In the genomic region with DNA sequence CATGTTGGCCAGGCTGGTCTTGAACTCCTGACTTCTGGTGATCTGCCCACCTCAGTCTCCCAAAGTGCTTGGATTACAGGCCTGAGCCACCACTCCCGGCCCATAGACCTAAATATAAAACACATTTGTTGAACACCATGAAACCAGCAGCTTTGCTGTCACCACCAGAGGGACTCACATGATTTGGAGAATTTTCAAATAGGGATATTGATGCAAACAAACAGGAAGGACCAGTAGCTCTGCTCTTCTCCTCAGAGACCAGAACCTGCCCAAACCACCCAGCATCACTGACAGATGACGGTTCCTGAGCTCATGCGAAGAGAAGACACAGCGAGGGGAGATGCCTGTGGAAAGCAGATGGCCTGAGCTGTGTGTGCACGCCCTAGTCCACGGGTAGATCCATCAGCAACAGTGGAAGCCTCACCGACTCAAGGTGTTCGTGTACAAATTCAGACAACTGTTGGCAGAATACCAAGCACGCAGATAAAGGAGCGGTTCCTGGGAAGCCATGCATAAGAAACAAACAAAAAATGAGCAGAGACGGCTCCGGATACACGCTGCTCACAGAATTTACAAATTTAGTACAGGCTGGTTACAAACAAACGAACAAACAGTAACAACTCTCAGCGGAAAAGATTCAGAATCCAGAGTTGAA, we compare ENCODE assay signal across 7 cellular contexts. TPM values are rescaled to one million over a fixed set of nuclear protein-coding genes. Genes with fewer than 3 reads are reported as not detected.
DNase-seq lines count a peak whose midpoint lies in the region; ATAC-seq and TF ChIP-seq lines count a peak whose summit lies in the region.
"Not testable (repeated sequence)": the region's sequence is repeated elsewhere in the genome, so short reads cannot be mapped to it uniquely, and the experiment has no call there.

No MANE protein-coding gene starts in this region.

- H3K79me2 ChIP-seq in H9 (ENCODE audit: insufficient read depth, low read length); PC-3 (ENCODE audit: low read length): not testable (repeated sequence)

- H2AK5ac ChIP-seq in H9 (ENCODE audit: insufficient read length, low read length), result not testable (repeated sequence)

- WGBS in H9 (ENCODE audit: extremely low coverage, insufficient read length, low lambda C conversion rate), result no CpG with 5 or more reads among the region's 15 CpGs

- CTCF ChIA-PET in PC-3 (lab: Charles Lee), result not testable (repeated sequence)

- DNase-seq in H9; left colon; neural crest cell (ENCODE audit: low read depth, low spot score): not testable (repeated sequence)
- DNase-seq in MV-4-11 (lab: John Stamatoyannopoulos, UW), result peak; percentile 11
- peak; percentile 51 for DNase-seq in PC-3
- DNase-seq in activated effector memory CD4-positive, alpha-beta T cell treated with anti-CD3 and anti-CD28 coated beads, Interleukin-2, amount 50 U/mL, for 16 hours, result peak; percentile 17

- H3K36me3 Mint-ChIP-seq in H9 (ENCODE audit: insufficient read depth in 1 of 3, low read depth in 3 of 3); neural crest cell (ENCODE audit: low read depth): not testable (repeated sequence)

- H3K4me1 Mint-ChIP-seq in H9 (peaks cover 27 to 35% of the 10 kb centered on the region in 2 experiments), neural crest cell (peaks cover 11% of the 10 kb centered on the region)

- H3K27ac Mint-ChIP-seq in H9; neural crest cell (ENCODE audit: unreplicated experiment): not testable (repeated sequence)

- H3K23ac ChIP-seq in H9 (ENCODE audit: insufficient read length, low read depth, low read length), result not testable (repeated sequence)

- not testable (repeated sequence) for H4K5ac ChIP-seq in H9 (ENCODE audit: insufficient read length, low read depth, low read length)

- H3K4me3 ChIP-seq in PC-3 (ENCODE audit: low read length), result not testable (repeated sequence)
- H3K4me3 ChIP-seq in endocrine pancreas (ENCODE audit: control insufficient read depth, insufficient read depth, low read length), result peak overlapping the region; percentile 29

- not testable (repeated sequence) for H4K20me1 ChIP-seq in H9 (ENCODE audit: control insufficient read depth, insufficient read depth, insufficient read length); PC-3 (ENCODE audit: low read length)

- H3K4me1 ChIP-seq in H9 (ENCODE audit: insufficient read depth, low read length); PC-3 (ENCODE audit: insufficient read depth, low read length); endocrine pancreas (ENCODE audit: control insufficient read depth, insufficient read depth, low read length): not testable (repeated sequence)

- H3K79me1 ChIP-seq in H9 (ENCODE audit: insufficient read depth, low read depth, low read length, poor library complexity, severe bottlenecking), result not testable (repeated sequence)

- not testable (repeated sequence) for H2BK15ac ChIP-seq in H9 (ENCODE audit: low read depth, low read length)

- not testable (repeated sequence) for H2BK120ac ChIP-seq in H9 (ENCODE audit: low read depth, low read length, poor library complexity, severe bottlenecking)

- H4K8ac ChIP-seq in H9 (replicated peaks; ENCODE audit: insufficient read length, low read depth, low read length), result not testable (repeated sequence)

- H3K4me2 ChIP-seq in H9 (ENCODE audit: insufficient read depth, insufficient read length, low read length); PC-3 (ENCODE audit: low read length): not testable (repeated sequence)

- not testable (repeated sequence) for H3K9me3 Mint-ChIP-seq in H9, neural crest cell

- not testable (repeated sequence) for H3K14ac ChIP-seq in H9 (ENCODE audit: insufficient read depth, low read length)

- H2BK20ac ChIP-seq in H9 (ENCODE audit: low read depth, low read length, poor library complexity, severe bottlenecking), result not testable (repeated sequence)

- not testable (repeated sequence) for H3K9ac ChIP-seq in H9 (ENCODE audit: extremely low read depth, insufficient read length, low read length); PC-3 (ENCODE audit: low read length); endocrine pancreas (ENCODE audit: control insufficient read depth, insufficient read depth, low read length)

- H3K36me3 ChIP-seq in PC-3 (ENCODE audit: low read depth, low read length); endocrine pancreas (ENCODE audit: control insufficient read depth, insufficient read depth, low read length): not testable (repeated sequence)

- H2BK5ac ChIP-seq in H9 (ENCODE audit: insufficient read length, low read length), result not testable (repeated sequence)

- ATAC-seq in PC-3 (peak; percentile 82), left colon (peak; percentile 42)

- H3K56ac ChIP-seq in H9 (ENCODE audit: insufficient read length, low read depth, low read length), result not testable (repeated sequence)

- TF ChIP-seq CTCF in H9 (conservative IDR thresholded peaks at IDR 0.05) (0 out of 3 replicates have a peak, but pooled peaks have one; percentile 25), neural crest cell (conservative IDR thresholded peaks at IDR 0.05) (peak; percentile 29)
- TF ChIP-seq CTCF in PC-3 (conservative IDR thresholded peaks at IDR 0.05; ENCODE audit: low read depth, low read length), result not testable (repeated sequence)

- H3K9me3 ChIP-seq in H9 (ENCODE audit: control insufficient read depth, low read depth, low read length); PC-3 (ENCODE audit: low read length); endocrine pancreas (ENCODE audit: control insufficient read depth, low read length): not testable (repeated sequence)

- not testable (repeated sequence) for H3K27ac ChIP-seq in H9 (ENCODE audit: insufficient read length, low read depth, low read length); PC-3 (ENCODE audit: low read length)

- intact Hi-C loops in PC-3 (cut with micrococcal nuclease); left colon (cut with DNase I, micrococcal nuclease): not testable (repeated sequence)

- not testable (repeated sequence) for H3K4ac ChIP-seq in H9 (ENCODE audit: low read depth, low read length)

- H3K27me3 Mint-ChIP-seq in H9 (ENCODE audit: low read depth), result not testable (repeated sequence)
- H3K27me3 Mint-ChIP-seq in neural crest cell (ENCODE audit: low read depth), result peaks cover 14% of the 10 kb centered on the region

- not testable (repeated sequence) for H3K4me3 Mint-ChIP-seq in H9, neural crest cell

- not testable (repeated sequence) for H2AFZ ChIP-seq in H9 (ENCODE audit: low read length); PC-3 (ENCODE audit: low read length)

- POLR2A ChIA-PET in PC-3 (lab: Charles Lee; ENCODE audit: unreplicated experiment), result not testable (repeated sequence)

- not testable (repeated sequence) for H3K18ac ChIP-seq in H9 (ENCODE audit: insufficient read length, low read depth, low read length)

- not testable (repeated sequence) for H3F3A ChIP-seq in PC-3 (ENCODE audit: low read length, unreplicated experiment)

- not testable (repeated sequence) for H2BK12ac ChIP-seq in H9 (ENCODE audit: insufficient read length, low read depth, low read length)

- H4K91ac ChIP-seq in H9 (ENCODE audit: insufficient read length, low read depth, low read length), result not testable (repeated sequence)

- not testable (repeated sequence) for H3K27me3 ChIP-seq in H9 (ENCODE audit: insufficient read depth, low read length); PC-3 (ENCODE audit: low read length); endocrine pancreas (ENCODE audit: control insufficient read depth, insufficient read depth, low read length)

- BruUV-seq in PC-3 (replicated peaks; lab: Mats Ljungman, UMichigan), result not testable (repeated sequence)

- not testable (repeated sequence) for H3K9me2 ChIP-seq in PC-3 (replicated peaks; ENCODE audit: low read length)

- not testable (repeated sequence) for H3K23me2 ChIP-seq in H9 (ENCODE audit: insufficient read length, low read depth, low read length, poor library complexity, severe bottlenecking)

- not testable (repeated sequence) for H3T11ph ChIP-seq in H9 (ENCODE audit: low read length)

RNA-seq across cellular contexts. Expression of a gene that starts 30.8 kb away (rescaled TPM):
- 45.7 and 47.8 TPM in 2 replicates for total RNA-seq in H9 (2021)
- total RNA-seq in PC-3 (2014; rRNA removed), result 27.1 and 31.5 TPM in 2 replicates
- 10 to 100 TPM; 35.1 to 39.0 TPM for total RNA-seq in left colon
- 54.9 and 59.1 TPM in 2 replicates for total RNA-seq in neural crest cell
